ENCODE assay signal across 8 cellular contexts in the genomic region with DNA sequence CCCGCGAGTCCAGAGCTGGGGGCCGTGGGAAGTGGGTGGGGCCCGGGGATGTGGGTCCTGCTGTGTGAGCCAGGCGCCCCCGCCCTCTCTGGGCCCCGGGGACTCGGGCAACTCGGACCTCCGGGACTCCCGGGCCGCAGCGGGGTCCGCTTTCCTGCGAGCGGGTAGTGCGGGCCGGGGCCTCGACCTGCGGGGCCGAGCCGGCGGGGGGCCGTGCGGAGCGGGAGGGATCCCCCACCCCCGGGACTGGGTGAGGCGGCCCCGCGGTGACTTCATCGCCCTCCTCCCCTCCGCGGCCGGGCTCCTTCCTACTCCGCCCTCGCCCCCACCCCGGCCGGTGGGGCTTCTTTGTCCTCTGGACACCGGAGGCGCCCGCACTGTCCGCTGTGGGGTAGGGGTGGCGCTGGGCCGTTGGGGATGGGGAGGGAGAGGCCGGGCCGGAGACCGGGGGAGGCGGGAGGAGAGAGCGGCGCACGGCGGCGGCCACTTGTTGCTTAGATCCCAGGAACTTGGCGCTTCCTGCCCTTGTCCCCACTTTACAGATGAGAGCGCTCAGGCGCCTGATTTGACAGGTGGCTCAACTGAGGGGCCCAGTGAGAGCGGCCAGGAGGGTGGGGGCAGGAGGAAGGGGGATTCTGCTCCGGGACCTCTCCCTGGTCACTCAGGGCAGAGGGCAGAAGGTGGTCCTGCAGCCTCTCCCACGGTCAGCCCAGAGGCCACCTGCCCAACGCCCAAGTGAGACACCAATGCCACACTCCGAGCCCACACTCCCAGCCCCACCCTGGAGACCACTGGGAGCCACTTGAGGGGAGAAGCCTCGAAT. TPM values are rescaled to one million over a fixed set of nuclear protein-coding genes. Genes with fewer than 3 reads are reported as not detected.
DNase-seq lines count a peak whose midpoint lies in the region; ATAC-seq, FAIRE-seq and TF ChIP-seq lines count a peak whose summit lies in the region.

No MANE protein-coding gene starts in this region.

- in situ Hi-C loops in HAP-1 (cut with MboI; ENCODE audit: low sequenced_read_pairs), result no loop called here

- H3K4me2 ChIP-seq in PC-9, result peak overlapping the region; percentile 78
- peak overlapping the region; percentile 90 for H3K4me2 ChIP-seq in smooth muscle cell

- peaks cover 17% of the 10 kb centered on the region for H3K36me3 ChIP-seq in CD8-positive, alpha-beta T cell (ENCODE audit: insufficient read depth, low read length)
- peaks cover 30% of the 10 kb centered on the region for H3K36me3 ChIP-seq in HAP-1 (replicated peaks)
- no peaks in the 10 kb centered on the region for H3K36me3 ChIP-seq in PC-9 (ENCODE audit: low read depth)
- H3K36me3 ChIP-seq in iPS-20b (ENCODE audit: insufficient read depth, low read depth, low read length), result peaks cover 16% of the 10 kb centered on the region
- no peaks in the 10 kb centered on the region for H3K36me3 ChIP-seq in smooth muscle cell (ENCODE audit: low read depth)

- H3K9ac ChIP-seq in iPS-20b (ENCODE audit: low read depth, low read length) (peak overlapping the region; percentile 56), smooth muscle cell (ENCODE audit: low read depth) (peak overlapping the region; percentile 92)

- peak overlapping the region; percentile 86 for H3K27ac Mint-ChIP-seq in CD8-positive, alpha-beta T cell

- CTCF ChIA-PET in CD8-positive, alpha-beta T cell (lab: Charles Lee), result interaction anchor here (0.6 kb wide), 1 partner anchor 43 kb away, joined by 3 read pairs; no protein-coding TSS in a partner anchor
- CTCF ChIA-PET in PC-9 (lab: Charles Lee), result no interaction called here

- POLR2A ChIA-PET in CD8-positive, alpha-beta T cell (lab: Charles Lee), result interaction anchor here (1.8 to 2.0 kb wide), 2 partner anchors 46 to 197 kb away, joined by 6 to 8 read pairs; no protein-coding TSS in a partner anchor
- POLR2A ChIA-PET in PC-9 (lab: Charles Lee; ENCODE audit: unreplicated experiment), result no interaction called here

- ATAC-seq in CD8-positive, alpha-beta T cell, result peak; percentile 7
- ATAC-seq in HG03378 (IDR thresholded peaks at IDR 0.05; ENCODE audit: unreplicated experiment), result no peak

- H3K27ac ChIP-seq in CD8-positive, alpha-beta T cell (ENCODE audit: low read depth, low read length), result peak overlapping the region; percentile 50
- H3K27ac ChIP-seq in PC-9, result no peak overlapping the region
- no peak overlapping the region for H3K27ac ChIP-seq in iPS-20b (ENCODE audit: low read length)
- H3K27ac ChIP-seq in smooth muscle cell (ENCODE audit: low read depth), result peak overlapping the region; percentile 67

- no TSS peak for BruUV-seq in PC-9 (replicated peaks; lab: Mats Ljungman, UMichigan)

- H3K4me3 Mint-ChIP-seq in CD8-positive, alpha-beta T cell, result peak overlapping the region; percentile 75

- peaks cover 16% of the 10 kb centered on the region for H3K36me3 Mint-ChIP-seq in CD8-positive, alpha-beta T cell

- intact Hi-C loops in CD8-positive, alpha-beta T cell (cut with DNase I, micrococcal nuclease), result loop anchor here (1.0 to 5.0 kb wide), 7 partner anchors 53 to 262 kb away; a partner anchor contains a TSS
- intact Hi-C loops in PC-9 (cut with micrococcal nuclease; ENCODE audit: unreplicated experiment), result loop anchor here (2.0 to 5.0 kb wide), 3 partner anchors 97 to 197 kb away; no protein-coding TSS in a partner anchor

- H2AFZ ChIP-seq in PC-9 (peak overlapping the region; percentile 70), smooth muscle cell (ENCODE audit: low read depth) (peak overlapping the region; percentile 79)

- TF ChIP-seq CTCF in CD8-positive, alpha-beta T cell (IDR thresholded peaks at IDR 0.05), result no peak
- no peak; the same call in 1 of the 2 replicates for TF ChIP-seq CTCF in PC-9 (conservative IDR thresholded peaks at IDR 0.05)
- TF ChIP-seq CTCF in smooth muscle cell (IDR thresholded peaks at IDR 0.05; ENCODE audit: borderline replicate concordance, insufficient read depth, poor library complexity, severe bottlenecking), result no peak
- TF ChIP-seq CTCF in D721Med (IDR thresholded peaks at IDR 0.05; ENCODE audit: insufficient read depth, missing control alignments), result no peak

- no peaks in the 10 kb centered on the region for H3K27me3 Mint-ChIP-seq in CD8-positive, alpha-beta T cell (ENCODE audit: low read depth)

- H3K79me2 ChIP-seq in PC-9 (ENCODE audit: low read depth) (no peaks in the 10 kb centered on the region), smooth muscle cell (ENCODE audit: low read depth) (peaks cover 15% of the 10 kb centered on the region)

- peak in 5 of 7 experiments; percentile 20 to 64 (median 34) for DNase-seq in CD8-positive, alpha-beta T cell
- DNase-seq in HAP-1 (ENCODE audit: low spot score in 2 of 2), result peak; percentile 25 to 63
- DNase-seq in PC-9, result peak in 1 of 2 experiments; percentile 55
- peak; percentile 81 for DNase-seq in astrocyte of the hippocampus (ENCODE audit: low read depth, low spot score)
- DNase-seq in smooth muscle cell (lab: John Stamatoyannopoulos, UW; ENCODE audit: unreplicated experiment), result peak; percentile 62
- DNase-seq in D721Med (ENCODE audit: insufficient read length, low spot score), result no peak

- H3K4me3 ChIP-seq in CD8-positive, alpha-beta T cell (ENCODE audit: low read depth, low read length), result peak overlapping the region; percentile 68
- H3K4me3 ChIP-seq in HAP-1 (peak overlapping the region; percentile 83), PC-9 (peak overlapping the region; percentile 80), iPS-20b (ENCODE audit: low read length) (peak overlapping the region; percentile 64), smooth muscle cell (peak overlapping the region; percentile 97)

- H4K20me1 ChIP-seq in PC-9 (ENCODE audit: insufficient read depth) (0 out of 2 replicates have a peak, but pooled peaks cover 4% of the 10 kb centered on the region), smooth muscle cell (ENCODE audit: low read depth) (peaks cover 48% of the 10 kb centered on the region)

- H3K4me1 Mint-ChIP-seq in CD8-positive, alpha-beta T cell (ENCODE audit: low read depth), result peaks cover 46% of the 10 kb centered on the region

- no peaks in the 10 kb centered on the region for H3K9me3 ChIP-seq in CD8-positive, alpha-beta T cell (ENCODE audit: low read length)
- no peaks in the 10 kb centered on the region for H3K9me3 ChIP-seq in HAP-1
- no peaks in the 10 kb centered on the region for H3K9me3 ChIP-seq in PC-9 (ENCODE audit: insufficient read depth, low read depth)
- H3K9me3 ChIP-seq in iPS-20b (ENCODE audit: insufficient read depth, low read depth, low read length), result no peaks in the 10 kb centered on the region
- no peaks in the 10 kb centered on the region for H3K9me3 ChIP-seq in smooth muscle cell (replicated peaks; ENCODE audit: low read depth)

- 11% methylated on average over 22 of the region's 62 CpGs for WGBS in smooth muscle cell (ENCODE audit: low lambda C conversion rate)

- H3K4me1 ChIP-seq in CD8-positive, alpha-beta T cell (ENCODE audit: insufficient read depth, low read length), result peaks cover 25% of the 10 kb centered on the region
- H3K4me1 ChIP-seq in HAP-1 (peaks cover 17% of the 10 kb centered on the region), PC-9 (replicated peaks; ENCODE audit: insufficient read depth) (peaks cover 14% of the 10 kb centered on the region), iPS-20b (ENCODE audit: insufficient read depth, low read length) (peaks cover 8% of the 10 kb centered on the region; the same call in 1 of the 2 replicates), smooth muscle cell (ENCODE audit: low read depth) (peaks cover 8% of the 10 kb centered on the region)

- H3K9me2 ChIP-seq in PC-9 (ENCODE audit: insufficient read depth), result no peaks in the 10 kb centered on the region

- peaks cover 2% of the 10 kb centered on the region for H3K9me3 Mint-ChIP-seq in CD8-positive, alpha-beta T cell

- H3F3A ChIP-seq in PC-9 (ENCODE audit: insufficient read depth, low read depth) (peaks cover 23% of the 10 kb centered on the region; the same call in 1 of the 2 replicates), smooth muscle cell (ENCODE audit: low read depth) (no peaks in the 10 kb centered on the region)

- no peaks in the 10 kb centered on the region for H3K27me3 ChIP-seq in CD8-positive, alpha-beta T cell (ENCODE audit: insufficient read depth, low read length)
- no peaks in the 10 kb centered on the region for H3K27me3 ChIP-seq in HAP-1 (ENCODE audit: low read depth)
- no peaks in the 10 kb centered on the region for H3K27me3 ChIP-seq in PC-9 (ENCODE audit: insufficient read depth, low read depth)
- peaks cover 8% of the 10 kb centered on the region for H3K27me3 ChIP-seq in iPS-20b (ENCODE audit: insufficient read depth, low read length)
- no peaks in the 10 kb centered on the region for H3K27me3 ChIP-seq in smooth muscle cell (ENCODE audit: low read depth)

- FAIRE-seq in D721Med (lab: Jason Lieb, UNC), result no peak

RNA-seq across cellular contexts. Expression of a gene that starts 0.9 kb away (rescaled TPM):
- 10 to 100 TPM; 40.0 to 40.6 TPM for total RNA-seq in CD8-positive, alpha-beta T cell
- total RNA-seq in PC-9 (2021) (32.0 and 33.1 TPM in 2 replicates), smooth muscle cell (21.8 and 36.6 TPM in 2 replicates)
- 57.3 and 57.8 TPM in 2 replicates for polyA plus RNA-seq in smooth muscle cell

RNA-seq across cellular contexts. Expression of a gene that starts 26.1 kb away (rescaled TPM):
- total RNA-seq in CD8-positive, alpha-beta T cell, result not detected
- total RNA-seq in PC-9 (2021), result 0.65 TPM in 1 of 2 replicates, not detected in the other
- total RNA-seq in smooth muscle cell, result not detected in 2 replicates
- polyA plus RNA-seq in smooth muscle cell, result 0.60 TPM in 1 of 2 replicates, not detected in the other

RNA-seq across cellular contexts. Expression of a gene that starts 39.1 kb away (rescaled TPM):
- total RNA-seq in CD8-positive, alpha-beta T cell, result under 1 TPM in 1 of 2 experiments, not detected in 1; 0.61 TPM
- 6.1 and 9.4 TPM in 2 replicates for total RNA-seq in PC-9 (2021)
- total RNA-seq in smooth muscle cell, result 0.27 and 2.6 TPM in 2 replicates
- 2.5 and 2.6 TPM in 2 replicates for polyA plus RNA-seq in smooth muscle cell

RNA-seq across cellular contexts. Expression of a gene that starts 53.0 kb away (rescaled TPM):
- 10 to 100 TPM in 1 of 2 experiments, 1 to 10 TPM in 1; 7.9 to 11.1 TPM for total RNA-seq in CD8-positive, alpha-beta T cell
- total RNA-seq in PC-9 (2021) (77.1 and 86.4 TPM in 2 replicates), smooth muscle cell (49.4 and 78.1 TPM in 2 replicates)
- 61.5 and 68.4 TPM in 2 replicates for polyA plus RNA-seq in smooth muscle cell

RNA-seq across cellular contexts. Expression of a gene that starts 55.5 kb away (rescaled TPM):
- total RNA-seq in CD8-positive, alpha-beta T cell, result 1 to 10 TPM; 3.3 to 4.4 TPM
- 20.1 and 20.9 TPM in 2 replicates for total RNA-seq in PC-9 (2021)
- total RNA-seq in smooth muscle cell, result 9.7 and 10.8 TPM in 2 replicates
- 6.4 and 7.3 TPM in 2 replicates for polyA plus RNA-seq in smooth muscle cell

Comparison
In these comparisons a context has a peak if more than half of its experiments do, and no peak if none do; other contexts are left out.
1. H3K27ac ChIP-seq: peak in CD8-positive, alpha-beta T cell (single experiment) and smooth muscle cell (single experiment); none in PC-9 (single experiment) and iPS-20b (single experiment).
2. Peak in every context shown above with its lines, with median percentiles within 50 percentile points of each other: H3K4me3 ChIP-seq.